ENCODE assay signal across 29 cellular contexts in genomic region chr2:102992607-102993006, GRCh38.
"Had no signal": no experiment of that assay in that cellular context is flagged by ENCODE, and none has a peak within 500 bp of the region (broad histone marks: within the 10 kb centered on the region; RNA-seq: fewer than 3 reads in every experiment).

No MANE protein-coding gene starts in this region.

- H3K4me1 ChIP-seq: colonic mucosa, esophagus muscularis mucosa, esophagus squamous epithelium, foreskin keratinocyte, gastrocnemius medialis, gastroesophageal sphincter, heart left ventricle, heart right ventricle had no signal

- H3K36me3 ChIP-seq: colonic mucosa, esophagus muscularis mucosa, esophagus squamous epithelium, gastrocnemius medialis, gastroesophageal sphincter, heart left ventricle, heart right ventricle had no signal

- H3K9me3 ChIP-seq: colonic mucosa, esophagus muscularis mucosa, esophagus squamous epithelium, gastrocnemius medialis, gastroesophageal sphincter, heart left ventricle, heart right ventricle had no signal

- H3K27ac ChIP-seq: colonic mucosa, coronary artery, dorsolateral prefrontal cortex, epithelial cell of prostate, esophagus muscularis mucosa, esophagus squamous epithelium, foreskin keratinocyte, gastrocnemius medialis, gastroesophageal sphincter, heart left ventricle, heart right ventricle had no signal

- H3K9me3 Mint-ChIP-seq: dendritic cell treated with granulocyte-macrophage colony-stimulating factor and Interleukin-4, amounts not matched to agents 40 ng/mL and 50 ng/mL, for 4 days; endodermal cell had no signal

- FAIRE-seq: colon, endometrium, endothelial cell of umbilical vein, frontal cortex had no signal

- H3K4me3 Mint-ChIP-seq: dendritic cell treated with granulocyte-macrophage colony-stimulating factor and Interleukin-4, amounts not matched to agents 40 ng/mL and 50 ng/mL, for 4 days; effector memory CD8-positive, alpha-beta T cell; endodermal cell had no signal

- H3K27me3 Mint-ChIP-seq: dendritic cell treated with granulocyte-macrophage colony-stimulating factor and Interleukin-4, amounts not matched to agents 40 ng/mL and 50 ng/mL, for 4 days; effector memory CD8-positive, alpha-beta T cell had no signal

- ATAC-seq: effector memory CD8-positive, alpha-beta T cell; esophagus mucosa; foreskin keratinocyte; gastrocnemius medialis; gastroesophageal sphincter; heart left ventricle; heart right ventricle had no signal

- H3K27ac Mint-ChIP-seq: dendritic cell treated with granulocyte-macrophage colony-stimulating factor and Interleukin-4, amounts not matched to agents 40 ng/mL and 50 ng/mL, for 4 days; effector memory CD8-positive, alpha-beta T cell; endodermal cell had no signal

- H3K4me3 ChIP-seq: colonic mucosa, coronary artery, dorsolateral prefrontal cortex, esophagus muscularis mucosa, esophagus squamous epithelium, gastrocnemius medialis, gastroesophageal sphincter, heart left ventricle, heart right ventricle had no signal

- H3K4me1 Mint-ChIP-seq: endodermal cell had no signal

- DNase-seq: colonic mucosa; cortex of kidney; dermis blood vessel endothelial cell; dorsolateral prefrontal cortex; effector CD4-positive, alpha-beta T cell; effector CD8-positive, alpha-beta T cell; effector memory CD4-positive, alpha-beta T cell; effector memory CD8-positive, alpha-beta T cell; endodermal cell; erythroblast; esophagus squamous epithelium; foreskin fibroblast; foreskin keratinocyte; foreskin melanocyte; gastrocnemius medialis; glutamatergic neuron; head of caudate nucleus; heart left ventricle; heart right ventricle had no signal
